1 cellular context compared by ENCODE assay signal in the genomic region with DNA sequence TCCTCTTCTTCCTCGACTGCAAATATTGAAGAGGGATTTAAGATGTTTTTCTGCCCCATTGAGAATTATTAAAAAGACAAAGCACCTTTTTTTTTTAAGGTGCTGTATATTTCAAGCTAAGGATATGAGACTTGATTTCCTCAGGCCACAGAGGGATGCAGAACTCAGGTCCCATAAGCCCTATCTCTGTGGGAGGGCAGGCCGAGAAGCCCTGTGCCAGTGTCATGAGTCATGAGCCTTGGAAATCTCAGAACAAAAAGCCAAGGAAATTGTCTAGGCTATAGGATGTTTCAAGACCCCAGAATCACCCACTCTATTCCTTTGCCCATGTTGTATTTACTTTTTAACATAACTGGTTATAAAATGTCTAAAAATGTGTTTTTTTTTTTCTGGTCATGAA.
TF ChIP-seq lines count a peak whose summit lies in the region.

No MANE protein-coding gene starts in this region.

TF ChIP-seq in IMR-90, 13 proteins besides CTCF, POLR2A, EP300 and RAD21:
- TF ChIP-seq, protein P1, sequence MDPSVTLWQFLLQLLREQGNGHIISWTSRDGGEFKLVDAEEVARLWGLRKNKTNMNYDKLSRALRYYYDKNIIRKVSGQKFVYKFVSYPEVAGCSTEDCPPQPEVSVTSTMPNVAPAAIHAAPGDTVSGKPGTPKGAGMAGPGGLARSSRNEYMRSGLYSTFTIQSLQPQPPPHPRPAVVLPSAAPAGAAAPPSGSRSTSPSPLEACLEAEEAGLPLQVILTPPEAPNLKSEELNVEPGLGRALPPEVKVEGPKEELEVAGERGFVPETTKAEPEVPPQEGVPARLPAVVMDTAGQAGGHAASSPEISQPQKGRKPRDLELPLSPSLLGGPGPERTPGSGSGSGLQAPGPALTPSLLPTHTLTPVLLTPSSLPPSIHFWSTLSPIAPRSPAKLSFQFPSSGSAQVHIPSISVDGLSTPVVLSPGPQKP (IDR thresholded peaks at IDR 0.05; ENCODE audit: borderline replicate concordance, low read depth, low read length), result no peak
- TF ChIP-seq BHLHE40 (IDR thresholded peaks at IDR 0.05; ENCODE audit: low read depth, low read length), result no peak
- TF ChIP-seq RCOR1 (IDR thresholded peaks at IDR 0.05; ENCODE audit: insufficient replicate concordance, low read length), result no peak
- no peak for TF ChIP-seq SMC3 (IDR thresholded peaks at IDR 0.05; ENCODE audit: low read depth, low read length)
- no peak for TF ChIP-seq RFX5 (IDR thresholded peaks at IDR 0.05; ENCODE audit: low read depth, low read length)
- no peak for TF ChIP-seq CHD1 (IDR thresholded peaks at IDR 0.05; ENCODE audit: low read depth, low read length)
- TF ChIP-seq NFE2L2 (IDR thresholded peaks at IDR 0.05; ENCODE audit: low read depth, low read length), result no peak
- no peak for TF ChIP-seq MAZ (IDR thresholded peaks at IDR 0.05; ENCODE audit: borderline replicate concordance, low read depth, low read length)
- TF ChIP-seq, protein P2, sequence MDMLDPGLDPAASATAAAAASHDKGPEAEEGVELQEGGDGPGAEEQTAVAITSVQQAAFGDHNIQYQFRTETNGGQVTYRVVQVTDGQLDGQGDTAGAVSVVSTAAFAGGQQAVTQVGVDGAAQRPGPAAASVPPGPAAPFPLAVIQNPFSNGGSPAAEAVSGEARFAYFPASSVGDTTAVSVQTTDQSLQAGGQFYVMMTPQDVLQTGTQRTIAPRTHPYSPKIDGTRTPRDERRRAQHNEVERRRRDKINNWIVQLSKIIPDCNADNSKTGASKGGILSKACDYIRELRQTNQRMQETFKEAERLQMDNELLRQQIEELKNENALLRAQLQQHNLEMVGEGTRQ (IDR thresholded peaks at IDR 0.05; ENCODE audit: low read depth, low read length), result no peak
- no peak for TF ChIP-seq FOS (IDR thresholded peaks at IDR 0.05; ENCODE audit: low read depth, low read length)
- no peak for TF ChIP-seq MAFK (IDR thresholded peaks at IDR 0.05; ENCODE audit: low read depth, low read length)
- no peak for TF ChIP-seq MXI1 (IDR thresholded peaks at IDR 0.05; ENCODE audit: borderline replicate concordance, low read depth, low read length)
- no peak for TF ChIP-seq CEBPB (IDR thresholded peaks at IDR 0.05; ENCODE audit: low read depth, low read length)
